Comparison of ENCODE assay signal across 31 cellular contexts in the genomic region with DNA sequence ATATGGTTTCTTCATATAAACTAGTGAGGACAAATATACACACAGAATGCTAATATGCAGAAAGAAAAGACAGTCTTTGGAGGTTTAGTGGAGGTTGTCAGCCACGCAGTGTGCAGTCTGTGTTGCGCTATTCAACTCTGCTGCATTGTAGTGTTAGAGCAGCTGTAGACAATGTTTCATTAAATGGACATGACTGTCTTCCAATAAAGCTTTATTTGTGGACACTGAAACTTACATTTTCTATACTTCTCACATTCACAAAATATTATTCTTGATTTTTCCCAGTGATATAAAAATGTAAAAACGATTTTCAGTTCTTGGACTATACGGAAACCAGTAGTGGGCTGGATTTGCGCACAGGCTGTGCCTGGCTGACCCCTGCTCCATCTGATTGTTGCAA.
"Had no signal": no experiment of that assay in that cellular context is flagged by ENCODE, and none has a peak within 500 bp of the region (broad histone marks: within the 10 kb centered on the region; RNA-seq: fewer than 3 reads in every experiment).

No MANE protein-coding gene starts in this region.

- H3K27me3 ChIP-seq: adrenal gland, body of pancreas, esophagus muscularis mucosa, foreskin keratinocyte, gastrocnemius medialis, heart left ventricle had no signal

- H3K4me3 ChIP-seq: adrenal gland, body of pancreas, esophagus muscularis mucosa, gastrocnemius medialis, heart left ventricle had no signal

- H3K27ac ChIP-seq: adrenal gland, body of pancreas, esophagus muscularis mucosa, foreskin keratinocyte, gastrocnemius medialis, heart left ventricle, WERI-Rb-1 had no signal

- DNase-seq: activated B cell treated with CpG ODN at 0.5 μM for 24 hours; activated CD4-positive, alpha-beta memory T cell treated with anti-CD3 and anti-CD28 coated beads for 36 hours; activated CD4-positive, alpha-beta T cell treated with anti-CD3 and anti-CD28 coated beads for 48 hours; activated CD8-positive, alpha-beta memory T cell treated with anti-CD3 and anti-CD28 coated beads, Interleukin-2, amount 10 ng/mL, durations not matched to agents 7 days and 5 days; activated CD8-positive, alpha-beta memory T cell treated with anti-CD3 and anti-CD28 coated beads, Interleukin-2, amount 50 U/mL, for 4 hours; activated CD8-positive, alpha-beta T cell treated with anti-CD3 and anti-CD28 coated beads, Interleukin-2, amount 10 ng/mL, durations not matched to agents 7 days and 5 days; activated effector memory CD4-positive, alpha-beta T cell treated with anti-CD3 and anti-CD28 coated beads, Interleukin-2, amount 50 U/mL, for 16 hours; activated naive CD4-positive, alpha-beta T cell treated with anti-CD3 and anti-CD28 coated beads for 36 hours; activated naive CD8-positive, alpha-beta T cell treated with anti-CD3 and anti-CD28 coated beads for 36 hours; activated naive CD8-positive, alpha-beta T cell treated with anti-CD3 and anti-CD28 coated beads, Interleukin-2, amount 50 U/mL, for 24 hours; activated T-cell treated with anti-CD3 and anti-CD28 coated beads, Interleukin-2, amount 50 U/mL, for 1 hour; activated T-cell treated with anti-CD3 and anti-CD28 coated beads, Interleukin-2, amount 50 U/mL, for 48 hours; adrenal gland; amygdala; aorta; body of pancreas; caudate nucleus; cortex of kidney; dermis blood vessel endothelial cell; effector CD4-positive, alpha-beta T cell; effector memory CD8-positive, alpha-beta T cell; erythroblast; foreskin keratinocyte; gastrocnemius medialis; glutamatergic neuron; heart left ventricle; T1000; WERI-Rb-1 had no signal

- H3K9me3 ChIP-seq: adrenal gland, body of pancreas, esophagus muscularis mucosa, gastrocnemius medialis, heart left ventricle had no signal

- ATAC-seq: activated CD4-positive, CD25-positive, alpha-beta regulatory T cell treated with anti-CD3 and anti-CD28 coated beads, Interleukin-2, amount 50 U/mL, for 24 hours; activated CD8-positive, alpha-beta memory T cell treated with anti-CD3 and anti-CD28 coated beads, Interleukin-2, amount 10 ng/mL, durations not matched to agents 7 days and 5 days; activated CD8-positive, alpha-beta T cell treated with anti-CD3 and anti-CD28 coated beads, Interleukin-2, amount 10 ng/mL, durations not matched to agents 7 days and 5 days; activated naive CD8-positive, alpha-beta T cell treated with anti-CD3 and anti-CD28 coated beads, Interleukin-2, amount 50 U/mL, for 24 hours; body of pancreas; effector memory CD8-positive, alpha-beta T cell; foreskin keratinocyte; gastrocnemius medialis; heart left ventricle had no signal

- H3K4me1 ChIP-seq: adrenal gland, body of pancreas, esophagus muscularis mucosa, foreskin keratinocyte, gastrocnemius medialis, heart left ventricle had no signal

- FAIRE-seq: colon had no signal
